In the genomic region with DNA sequence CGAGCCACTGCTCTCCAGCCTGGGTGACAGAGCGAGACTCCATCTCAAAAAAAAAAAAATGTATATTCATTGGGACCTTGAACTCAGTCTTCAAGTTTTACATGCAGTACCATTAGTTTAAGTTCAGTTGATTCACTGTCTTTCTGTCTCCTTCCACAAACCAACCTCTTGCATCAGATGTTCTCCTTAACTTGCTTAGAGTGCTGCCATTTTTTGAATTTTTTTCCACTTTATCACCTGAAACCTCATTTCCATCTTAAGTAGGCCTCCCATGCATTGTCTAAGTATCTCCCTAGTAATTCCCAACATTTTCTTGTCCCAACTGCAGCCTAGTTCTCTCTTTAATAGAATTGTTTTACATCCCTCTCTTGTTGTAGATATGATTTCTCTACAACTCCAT, we compare ENCODE assay signal across 12 cellular contexts. TPM values are rescaled to one million over a fixed set of nuclear protein-coding genes. Genes with fewer than 3 reads are reported as not detected.
"Had no signal": no experiment of that assay in that cellular context is flagged by ENCODE, and none has a peak within 500 bp of the region (broad histone marks: within the 10 kb centered on the region; RNA-seq: fewer than 3 reads in every experiment).

No MANE protein-coding gene starts in this region.

RNA-seq across cellular contexts. Expression of a gene that starts 8.6 kb away (rescaled TPM):
- total RNA-seq: stomach, subcutaneous adipose tissue, suprapubic skin, temporal lobe, thoracic aorta, thyroid gland, tibial nerve, transverse colon, upper lobe of left lung, upper lobe of right lung, urinary bladder, uterus had no signal
